In the genomic region with DNA sequence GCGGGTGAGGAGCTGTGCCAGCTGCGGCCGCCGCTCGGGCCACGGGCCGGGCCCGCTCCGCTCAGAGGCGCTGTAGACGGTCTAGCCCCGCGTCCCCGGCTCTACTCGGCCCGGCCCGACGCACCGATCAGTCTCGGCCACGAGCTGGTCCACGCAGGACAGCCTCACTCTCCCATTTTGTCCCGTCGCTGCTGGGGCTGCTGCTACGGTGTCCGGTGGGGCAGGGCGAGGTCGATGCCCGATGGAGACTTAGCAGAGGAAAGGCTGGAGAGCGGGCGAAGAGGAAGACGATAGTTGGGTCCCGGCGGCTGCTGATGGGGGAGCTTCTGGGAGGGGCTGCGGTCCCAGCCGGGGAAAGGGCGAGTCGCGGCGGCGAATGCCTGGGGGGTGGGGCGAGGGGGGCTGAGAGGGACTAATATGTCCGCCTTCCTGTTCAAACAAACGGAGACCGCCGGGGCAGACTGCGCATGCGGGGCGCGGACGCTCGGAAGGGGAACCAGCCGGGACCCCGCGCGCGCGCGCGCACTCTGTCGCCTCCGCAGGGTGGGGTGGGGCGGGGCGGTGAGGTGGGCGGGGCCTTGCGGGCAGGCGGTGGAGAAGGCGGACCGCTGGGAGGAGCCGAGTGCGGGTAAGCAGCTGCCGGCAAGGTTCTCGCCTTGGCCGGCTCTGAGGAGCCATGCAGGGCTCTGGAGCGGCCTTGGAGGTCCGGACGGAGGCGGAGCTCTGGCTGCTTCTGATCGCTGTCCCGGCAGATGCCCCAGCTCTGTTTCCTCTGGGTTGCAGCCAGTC, we compare ENCODE assay signal across 8 cellular contexts. TPM values are rescaled to one million over a fixed set of nuclear protein-coding genes. Genes with fewer than 3 reads are reported as not detected.
DNase-seq lines count a peak whose midpoint lies in the region; ATAC-seq, FAIRE-seq and TF ChIP-seq lines count a peak whose summit lies in the region.

Gene ROCK1 (minus strand): TSS at position 463 of the 789 bp plus-strand sequence. CDS start 903 bp downstream, outside the sequence.

- no peaks in the 10 kb centered on the region for H3K27me3 Mint-ChIP-seq in activated T-helper 17 cell treated with anti-CD3 and anti-CD28 coated beads, Interleukin-2, amount 50 U/mL, for 72 hours
- peaks cover 0 to 2% (median 0%) of the 10 kb centered on the region in 5 donors for H3K27me3 Mint-ChIP-seq in naive thymus-derived CD4-positive, alpha-beta T cell
- no peaks in the 10 kb centered on the region for H3K27me3 Mint-ChIP-seq in stimulated activated memory B cell treated with anti-CD40 and anti-IgM and Interleukin-4, amounts not matched to agents 10 μg/mL and 1 μg/mL and 100 μg/mL, for 72 hours

- peaks cover 12% of the 10 kb centered on the region for H3K4me1 Mint-ChIP-seq in activated T-helper 17 cell treated with anti-CD3 and anti-CD28 coated beads, Interleukin-2, amount 50 U/mL, for 72 hours
- peaks cover 3 to 16% (median 7%) of the 10 kb centered on the region in 7 donors for H3K4me1 Mint-ChIP-seq in naive thymus-derived CD4-positive, alpha-beta T cell
- peaks cover 6% of the 10 kb centered on the region for H3K4me1 Mint-ChIP-seq in stimulated activated memory B cell treated with anti-CD40 and anti-IgM and Interleukin-4, amounts not matched to agents 10 μg/mL and 1 μg/mL and 100 μg/mL, for 72 hours

- CTCF ChIA-PET in RWPE1 (lab: Yijun Ruan, JAX), result interaction anchor here (0.7 to 1.1 kb wide), 3 partner anchors 12 to 80 kb away, joined by 3 read pairs; no protein-coding TSS in a partner anchor
- CTCF ChIA-PET in naive thymus-derived CD4-positive, alpha-beta T cell (lab: Charles Lee), result interaction anchor here (0.6 to 1.0 kb wide), 2 partner anchors 22 to 134 kb away, joined by 3 to 4 read pairs; no protein-coding TSS in a partner anchor

- no peak within 1 kb of the TSS for H3K4me3 Mint-ChIP-seq in activated T-helper 17 cell treated with anti-CD3 and anti-CD28 coated beads, Interleukin-2, amount 50 U/mL, for 72 hours
- peak within 1 kb of the TSS in 1 of 10 donors; percentile 98 for H3K4me3 Mint-ChIP-seq in naive thymus-derived CD4-positive, alpha-beta T cell
- H3K4me3 Mint-ChIP-seq in stimulated activated memory B cell treated with anti-CD40 and anti-IgM and Interleukin-4, amounts not matched to agents 10 μg/mL and 1 μg/mL and 100 μg/mL, for 72 hours, result peak within 1 kb of the TSS; percentile 88

- no peaks in the 10 kb centered on the region for H3K9me3 ChIP-seq in fibroblast of lung (ENCODE audit: control insufficient read depth, insufficient read depth, low read depth, low read length)
- no peaks in the 10 kb centered on the region for H3K9me3 ChIP-seq in naive thymus-derived CD4-positive, alpha-beta T cell (ENCODE audit: control insufficient read depth in 2 of 3, low read length in 3 of 3)

- no peaks in the 10 kb centered on the region for H3K9me3 Mint-ChIP-seq in activated T-helper 17 cell treated with anti-CD3 and anti-CD28 coated beads, Interleukin-2, amount 50 U/mL, for 72 hours
- H3K9me3 Mint-ChIP-seq in naive thymus-derived CD4-positive, alpha-beta T cell, result no peaks in the 10 kb centered on the region
- H3K9me3 Mint-ChIP-seq in stimulated activated memory B cell treated with anti-CD40 and anti-IgM and Interleukin-4, amounts not matched to agents 10 μg/mL and 1 μg/mL and 100 μg/mL, for 72 hours, result no peaks in the 10 kb centered on the region

- H2AFZ ChIP-seq in fibroblast of lung (ENCODE audit: low read length), result peak within 1 kb of the TSS; percentile 92

- H3K4me2 ChIP-seq in fibroblast of lung (ENCODE audit: extremely low read depth, insufficient read depth, low read length), result peak within 1 kb of the TSS; percentile 97

- peak; percentile 90 for ATAC-seq in activated T-helper 17 cell treated with anti-CD3 and anti-CD28 coated beads, Interleukin-2, amount 50 U/mL, for 72 hours (replicated peaks)
- ATAC-seq in naive thymus-derived CD4-positive, alpha-beta T cell, result peak; percentile 93
- ATAC-seq in stimulated activated memory B cell treated with anti-CD40 and anti-IgM and Interleukin-4, amounts not matched to agents 10 μg/mL and 1 μg/mL and 100 μg/mL, for 72 hours, result peak; percentile 96

- no peaks in the 10 kb centered on the region for H4K20me1 ChIP-seq in fibroblast of lung (ENCODE audit: control insufficient read depth, extremely low read depth, insufficient read depth, low read length)

- intact Hi-C loops in naive thymus-derived CD4-positive, alpha-beta T cell (cut with micrococcal nuclease), result loop anchor here (1.0 to 5.0 kb wide), 13 partner anchors 24 to 629 kb away; partner anchors contain the start of genes ABHD3 (in 2 of the 2), ESCO1 (in 1 of the 2), MIB1 (in 1 of the 2) and SNRPD1 (in 1 of the 2)

- H3K79me2 ChIP-seq in fibroblast of lung (ENCODE audit: control insufficient read depth, insufficient read depth, low read length), result peaks cover 49% of the 10 kb centered on the region

- peaks cover 12% of the 10 kb centered on the region for H3K4me1 ChIP-seq in fibroblast of lung (ENCODE audit: control insufficient read depth, extremely low read depth, insufficient read depth, low read length)
- peaks cover 31 to 34% of the 10 kb centered on the region in 2 donors for H3K4me1 ChIP-seq in naive thymus-derived CD4-positive, alpha-beta T cell (ENCODE audit: control insufficient read depth in 2 of 2, insufficient read depth in 2 of 2, low read length in 2 of 2)

- no peaks in the 10 kb centered on the region for H3K36me3 ChIP-seq in fibroblast of lung (ENCODE audit: control insufficient read depth, insufficient read depth, low read length)
- peaks cover 0 to 9% (median 0%) of the 10 kb centered on the region in 3 experiments for H3K36me3 ChIP-seq in naive thymus-derived CD4-positive, alpha-beta T cell (ENCODE audit: control insufficient read depth in 2 of 3, insufficient read depth in 3 of 3, low read length in 3 of 3)

- peaks cover 16% of the 10 kb centered on the region for H3K36me3 Mint-ChIP-seq in activated T-helper 17 cell treated with anti-CD3 and anti-CD28 coated beads, Interleukin-2, amount 50 U/mL, for 72 hours (ENCODE audit: low read depth)
- H3K36me3 Mint-ChIP-seq in naive thymus-derived CD4-positive, alpha-beta T cell, result peaks cover 0 to 9% (median 5%) of the 10 kb centered on the region in 5 donors
- no peaks in the 10 kb centered on the region for H3K36me3 Mint-ChIP-seq in stimulated activated memory B cell treated with anti-CD40 and anti-IgM and Interleukin-4, amounts not matched to agents 10 μg/mL and 1 μg/mL and 100 μg/mL, for 72 hours

- no peaks in the 10 kb centered on the region for H3K27me3 ChIP-seq in fibroblast of lung (ENCODE audit: control insufficient read depth, insufficient read depth, low read length)
- H3K27me3 ChIP-seq in naive thymus-derived CD4-positive, alpha-beta T cell (ENCODE audit: control insufficient read depth in 2 of 2, insufficient read depth in 2 of 2, low read length in 2 of 2), result no peaks in the 10 kb centered on the region

- peak within 1 kb of the TSS; percentile 99 for H3K9ac ChIP-seq in fibroblast of lung (ENCODE audit: insufficient read depth, low read length)

- FAIRE-seq in H54 (lab: Jason Lieb, UNC), result no peak

- DNase-seq in ELF-1 (ENCODE audit: low read depth, low spot score), result peak; percentile 97
- peak; percentile 75 for DNase-seq in H54 (ENCODE audit: insufficient read length, low spot score)
- DNase-seq in LoVo (ENCODE audit: low spot score), result peak; percentile 95
- peak; percentile 95 for DNase-seq in RWPE1 (ENCODE audit: low spot score)
- DNase-seq in fibroblast of lung (ENCODE audit: low read depth in 2 of 2), result peak; percentile 96 to 97
- DNase-seq in naive thymus-derived CD4-positive, alpha-beta T cell, result peak; percentile 95 to 98 (median 97)

- H3K4me3 ChIP-seq in fibroblast of lung (replicated peaks in 1 of 4; ENCODE audit: control extremely low read depth in 1 of 4, insufficient read depth in 1 of 4, low read depth in 3 of 4, low read length in 4 of 4), result peak within 1 kb of the TSS; percentile 91 to 100 (median 97)
- peak within 1 kb of the TSS; percentile 94 for H3K4me3 ChIP-seq in naive thymus-derived CD4-positive, alpha-beta T cell (ENCODE audit: low read length)

- POLR2A ChIA-PET in RWPE1 (lab: Yijun Ruan, JAX; ENCODE audit: low non-redundant PET), result interaction anchor here (0.7 kb wide), 1 partner anchor 11 kb away, joined by 3 read pairs; no protein-coding TSS in a partner anchor
- POLR2A ChIA-PET in naive thymus-derived CD4-positive, alpha-beta T cell (lab: Charles Lee), result interaction anchor here (0.6 to 2.1 kb wide), 7 partner anchors 12 to 541 kb away, joined by 3 to 11 read pairs (median 3); partner anchors contain the start of gene ESCO1

- peak within 1 kb of the TSS; percentile 95 for H3K27ac ChIP-seq in RWPE1
- peak within 1 kb of the TSS; percentile 99 for H3K27ac ChIP-seq in fibroblast of lung (ENCODE audit: insufficient read depth, low read length)
- peak within 1 kb of the TSS; percentile 96 for H3K27ac ChIP-seq in naive thymus-derived CD4-positive, alpha-beta T cell (ENCODE audit: low read depth, low read length)

- peak within 1 kb of the TSS; percentile 86 for H3K27ac Mint-ChIP-seq in activated T-helper 17 cell treated with anti-CD3 and anti-CD28 coated beads, Interleukin-2, amount 50 U/mL, for 72 hours
- H3K27ac Mint-ChIP-seq in naive thymus-derived CD4-positive, alpha-beta T cell, result peak within 1 kb of the TSS; percentile 87 to 97 (median 93)
- H3K27ac Mint-ChIP-seq in stimulated activated memory B cell treated with anti-CD40 and anti-IgM and Interleukin-4, amounts not matched to agents 10 μg/mL and 1 μg/mL and 100 μg/mL, for 72 hours, result peak within 1 kb of the TSS; percentile 89

- peak; percentile 39 for TF ChIP-seq POLR2A in H54 (IDR thresholded peaks at IDR 0.05; ENCODE audit: low read depth, low read length)

- TF ChIP-seq CTCF in RWPE1 (conservative IDR thresholded peaks at IDR 0.05; ENCODE audit: low read depth), result no peak
- no peak for TF ChIP-seq CTCF in fibroblast of lung (conservative IDR thresholded peaks at IDR 0.05 in 1 of 2, IDR thresholded peaks at IDR 0.05 in 1 of 2; ENCODE audit: low read depth in 1 of 2, low read length in 2 of 2)

RNA-seq across cellular contexts. Expression of gene ROCK1, which starts in this region (rescaled TPM):
- total RNA-seq in activated T-helper 17 cell treated with anti-CD3 and anti-CD28 coated beads, Interleukin-2, amount 50 U/mL, for 72 hours, result 10 to 100 TPM; 51.3 to 61.3 TPM
- 39.5 and 55.2 TPM in 2 replicates for total RNA-seq in fibroblast of lung
- 25.4 and 33.2 TPM in 2 replicates for polyA plus RNA-seq in fibroblast of lung
- polyA plus RNA-seq in fibroblast of lung (2012), result 31.2 and 40.5 TPM in 2 replicates
- 2.2 and 2.6 TPM in 2 replicates for polyA minus RNA-seq in fibroblast of lung (ENCODE audit: low replicate concordance)
- total RNA-seq in naive thymus-derived CD4-positive, alpha-beta T cell, result 10 to 100 TPM; 66.2 to 97.5 (median 75.8) TPM
- 10 to 100 TPM; 27.6 to 39.2 TPM for polyA plus RNA-seq in naive thymus-derived CD4-positive, alpha-beta T cell

Comparison
In these comparisons a context has a peak if more than half of its experiments do, and no peak if none do; other contexts are left out.
1. Peak in every context shown above with its lines: DNase-seq, ATAC-seq, H3K4me3 ChIP-seq and H3K27ac ChIP-seq.